ENCODE assay signal across 28 cellular contexts in the genomic region with DNA sequence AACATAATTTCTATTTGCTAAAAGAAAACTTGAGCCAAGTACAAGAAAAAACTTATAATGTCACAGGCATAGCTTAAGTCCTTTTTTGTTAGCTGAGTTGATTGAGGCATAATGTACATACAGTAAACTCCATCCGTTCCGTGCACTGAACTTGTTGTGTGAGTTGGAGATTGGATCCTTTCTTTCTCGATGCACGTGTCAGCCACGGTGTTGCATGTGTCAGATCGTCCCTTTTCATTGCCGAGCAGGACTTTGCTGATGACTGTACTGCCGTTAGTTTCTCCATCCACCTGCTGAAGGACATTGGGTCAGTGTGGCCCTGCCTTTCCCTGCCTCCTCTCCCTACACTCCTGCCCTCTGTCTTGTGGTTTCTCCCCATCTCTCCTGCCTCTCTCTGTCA. TPM values are rescaled to one million over a fixed set of nuclear protein-coding genes. Genes with fewer than 3 reads are reported as not detected.
DNase-seq lines count a peak whose midpoint lies in the region; ATAC-seq and TF ChIP-seq lines count a peak whose summit lies in the region.
"Had no signal": no experiment of that assay in that cellular context is flagged by ENCODE, and none has a peak within 500 bp of the region (broad histone marks: within the 10 kb centered on the region; RNA-seq: fewer than 3 reads in every experiment).

No MANE protein-coding gene starts in this region.

- H3K4me3 ChIP-seq in breast epithelium (no peak overlapping the region), RWPE2 (ENCODE audit: severe bottlenecking) (no peak overlapping the region), GM23248 (no peak overlapping the region)
- H3K4me3 ChIP-seq: MG63 had no signal

- no peaks in the 10 kb centered on the region for H3K9me3 Mint-ChIP-seq in MCF 10A (ENCODE audit: unreplicated experiment)
- no peaks in the 10 kb centered on the region for H3K9me3 Mint-ChIP-seq in dendritic cell treated with granulocyte-macrophage colony-stimulating factor and Interleukin-4, amounts not matched to agents 40 ng/mL and 50 ng/mL, for 4 days
- H3K9me3 Mint-ChIP-seq in natural killer cell, result no peaks in the 10 kb centered on the region
- H3K9me3 Mint-ChIP-seq: CD8-positive, alpha-beta T cell had no signal

- H3K4me2 ChIP-seq in GM23248 (ENCODE audit: unreplicated experiment), result no peak overlapping the region

- H3K27me3 ChIP-seq in breast epithelium (peaks cover 0 to 3% of the 10 kb centered on the region in 2 donors), RWPE2 (ENCODE audit: insufficient read depth, poor library complexity, severe bottlenecking) (no peaks in the 10 kb centered on the region), GM23248 (replicated peaks; ENCODE audit: insufficient read depth) (peaks cover 10% of the 10 kb centered on the region; the same call in 1 of the 2 replicates)

- no peaks in the 10 kb centered on the region for H3K27me3 Mint-ChIP-seq in MCF 10A (ENCODE audit: insufficient read depth, unreplicated experiment)
- H3K27me3 Mint-ChIP-seq in dendritic cell treated with granulocyte-macrophage colony-stimulating factor and Interleukin-4, amounts not matched to agents 40 ng/mL and 50 ng/mL, for 4 days, result peaks cover 16% of the 10 kb centered on the region
- peaks cover 29 to 42% of the 10 kb centered on the region in 2 donors for H3K27me3 Mint-ChIP-seq in natural killer cell (ENCODE audit: low read depth in 2 of 2)

- H3K9me3 ChIP-seq in breast epithelium, result no peaks in the 10 kb centered on the region
- no peaks in the 10 kb centered on the region for H3K9me3 ChIP-seq in RWPE2 (ENCODE audit: severe bottlenecking)
- no peaks in the 10 kb centered on the region for H3K9me3 ChIP-seq in GM23248 (ENCODE audit: low read depth)
- H3K9me3 ChIP-seq: MG63 had no signal

- peak overlapping the region; percentile 4 for H3K27ac Mint-ChIP-seq in MCF 10A (ENCODE audit: low read depth, unreplicated experiment)
- peak overlapping the region; percentile 2 for H3K27ac Mint-ChIP-seq in dendritic cell treated with granulocyte-macrophage colony-stimulating factor and Interleukin-4, amounts not matched to agents 40 ng/mL and 50 ng/mL, for 4 days
- H3K27ac Mint-ChIP-seq in natural killer cell, result no peak overlapping the region
- H3K27ac Mint-ChIP-seq: CD8-positive, alpha-beta T cell had no signal

- ATAC-seq in RWPE2 (ENCODE audit: low read depth), result no peak
- ATAC-seq in natural killer cell, result no peak
- ATAC-seq: CD8-positive, alpha-beta T cell; PC-3 had no signal

- no peaks in the 10 kb centered on the region for H4K20me1 ChIP-seq in GM23248 (ENCODE audit: insufficient read depth)

- no peak overlapping the region for H2AFZ ChIP-seq in GM23248

- POLR2A ChIA-PET in MCF 10A (lab: Yijun Ruan, JAX), result interaction anchor here (1.0 to 2.2 kb wide), 3 partner anchors 49 to 100 kb away, joined by 3 to 8 read pairs (median 4); no protein-coding TSS in a partner anchor

- CTCF ChIA-PET in MCF 10A (lab: Yijun Ruan, JAX), result interaction anchor here (0.6 kb wide), 1 partner anchor 164 kb away, joined by 5 read pairs; no protein-coding TSS in a partner anchor

- H3K36me3 ChIP-seq in breast epithelium (no peaks in the 10 kb centered on the region), RWPE2 (ENCODE audit: low read depth) (no peaks in the 10 kb centered on the region), GM23248 (ENCODE audit: low read depth) (no peaks in the 10 kb centered on the region)
- H3K36me3 ChIP-seq: MG63 had no signal

- no TSS peak for BruUV-seq in MCF 10A (replicated peaks; lab: Mats Ljungman, UMichigan)

- no peak for DNase-seq in MCF 10A (ENCODE audit: unreplicated experiment)
- DNase-seq in breast epithelium (ENCODE audit: low spot score in 2 of 2), result no peak
- DNase-seq in RWPE2 (ENCODE audit: low spot score), result no peak
- DNase-seq in GM23248, result no peak
- DNase-seq in T1000 (lab: John Stamatoyannopoulos, UW), result no peak
- no peak for DNase-seq in natural killer cell
- DNase-seq: C1 segment of cervical spinal cord; Caco-2; CD8-positive, alpha-beta T cell; DMS79 treated with DMSO at 0.1 percent for 48 hours; GF-D8; H7; KBM-7; MG63; NCI-H1105 treated with DMSO at 0.1 percent for 48 hours; NCI-H146; NCI-H1930; NCI-H446; NCI-H524 treated with DMSO at 0.1 percent for 48 hours; NCI-H774; NK-92 treated with Interleukin-12 subunit alpha and Interleukin-12 subunit beta, amount 100 ng/mL, for 24 hours; PC-3; SHP77 had no signal

- H3F3A ChIP-seq in GM23248 (ENCODE audit: insufficient read depth), result peaks cover 34% of the 10 kb centered on the region

- H3K79me2 ChIP-seq in GM23248 (ENCODE audit: insufficient read depth), result no peaks in the 10 kb centered on the region

- 92 to 97% methylated on average over 8 of the region's 8 CpGs for WGBS in GM23248 (ENCODE audit: low coverage in 1 of 2, low lambda C conversion rate in 2 of 2, missing lambda C conversion rate in 2 of 2), 2 experiments

- TF ChIP-seq POLR2A in breast epithelium (IDR thresholded peaks at IDR 0.05), result no peak

- no peaks in the 10 kb centered on the region for H3K9me2 ChIP-seq in GM23248 (ENCODE audit: insufficient read depth)

- intact Hi-C loops in MCF 10A (cut with micrococcal nuclease) (no loop called here), breast epithelium (cut with DNase I; ENCODE audit: low total_unique reads) (no loop called here), natural killer cell (cut with micrococcal nuclease) (no loop called here)
- intact Hi-C loops in dendritic cell treated with granulocyte-macrophage colony-stimulating factor and Interleukin-4, amounts not matched to agents 40 ng/mL and 50 ng/mL, for 4 days (cut with micrococcal nuclease), result no loop called here

- H3K4me3 Mint-ChIP-seq in MCF 10A (ENCODE audit: unreplicated experiment) (no peak overlapping the region), natural killer cell (no peak overlapping the region)
- no peak overlapping the region for H3K4me3 Mint-ChIP-seq in dendritic cell treated with granulocyte-macrophage colony-stimulating factor and Interleukin-4, amounts not matched to agents 40 ng/mL and 50 ng/mL, for 4 days
- H3K4me3 Mint-ChIP-seq: CD8-positive, alpha-beta T cell had no signal

- H3K27ac ChIP-seq in breast epithelium, result no peak overlapping the region
- peak overlapping the region; percentile 85 for H3K27ac ChIP-seq in RWPE2 (ENCODE audit: poor library complexity, severe bottlenecking)
- no peak overlapping the region for H3K27ac ChIP-seq in GM23248

- in situ Hi-C loops in GM23248 (cut with MboI), result no loop called here

- H3K4me1 ChIP-seq in breast epithelium (no peaks in the 10 kb centered on the region), RWPE2 (ENCODE audit: insufficient read depth, poor library complexity, severe bottlenecking) (peaks cover 27% of the 10 kb centered on the region), GM23248 (ENCODE audit: insufficient read depth) (peaks cover 36% of the 10 kb centered on the region)

- no peak for TF ChIP-seq CTCF in MCF 10A (IDR thresholded peaks at IDR 0.05; ENCODE audit: unreplicated experiment)
- TF ChIP-seq CTCF in breast epithelium (IDR thresholded peaks at IDR 0.05), result no peak
- TF ChIP-seq CTCF in RWPE2 (IDR thresholded peaks at IDR 0.05; ENCODE audit: poor library complexity, severe bottlenecking), result no peak
- no peak for TF ChIP-seq CTCF in natural killer cell (IDR thresholded peaks at IDR 0.05)

- no peak overlapping the region for H3K9ac ChIP-seq in GM23248

- no peaks in the 10 kb centered on the region for H3K36me3 Mint-ChIP-seq in MCF 10A (ENCODE audit: insufficient read depth, unreplicated experiment)
- no peaks in the 10 kb centered on the region for H3K36me3 Mint-ChIP-seq in dendritic cell treated with granulocyte-macrophage colony-stimulating factor and Interleukin-4, amounts not matched to agents 40 ng/mL and 50 ng/mL, for 4 days (ENCODE audit: low read depth)
- H3K36me3 Mint-ChIP-seq in natural killer cell, result no peaks in the 10 kb centered on the region
- H3K36me3 Mint-ChIP-seq: CD8-positive, alpha-beta T cell had no signal

- H3K4me1 Mint-ChIP-seq in MCF 10A (ENCODE audit: insufficient read depth, unreplicated experiment) (peaks cover 50% of the 10 kb centered on the region), natural killer cell (no peaks in the 10 kb centered on the region)
- peaks cover 37% of the 10 kb centered on the region for H3K4me1 Mint-ChIP-seq in dendritic cell treated with granulocyte-macrophage colony-stimulating factor and Interleukin-4, amounts not matched to agents 40 ng/mL and 50 ng/mL, for 4 days (ENCODE audit: low read depth)

RNA-seq across cellular contexts. Expression of a gene that starts 34.4 kb away (rescaled TPM):
- total RNA-seq in MCF 10A (2022), result 1.3 TPM in 1 of 2 replicates, not detected in the other
- total RNA-seq in breast epithelium, result not detected
- total RNA-seq in GM23248 (2014; rRNA removed; shearing (Covaris generic)), result not detected in 2 replicates
- not detected in 2 replicates for polyA plus RNA-seq in GM23248 (2016; fragmentation: Nextera tagmentation; extraction: Ambion mirVana)
- total RNA-seq in natural killer cell, result not detected
- total RNA-seq: CD8-positive, alpha-beta T cell; LHCN-M2; PC-3; RPMI7951; SK-MEL-5 had no signal

RNA-seq across cellular contexts. Expression of a gene that starts 47.1 kb away (rescaled TPM):
- not detected in 2 replicates for total RNA-seq in MCF 10A (2022)
- total RNA-seq in breast epithelium, result not detected
- total RNA-seq in GM23248 (2014; rRNA removed; shearing (Covaris generic)), result not detected in 2 replicates
- polyA plus RNA-seq in GM23248 (2016; fragmentation: Nextera tagmentation; extraction: Ambion mirVana), result not detected in 2 replicates
- not detected for total RNA-seq in natural killer cell
- total RNA-seq: Caco-2; CD8-positive, alpha-beta T cell; H7; HT-29; LHCN-M2; RPMI7951; SK-MEL-5 had no signal

RNA-seq across cellular contexts. Expression of a gene that starts 58.0 kb away (rescaled TPM):
- not detected in 2 replicates for total RNA-seq in MCF 10A (2022)
- total RNA-seq in breast epithelium, result not detected
- not detected in 2 replicates for total RNA-seq in GM23248 (2014; rRNA removed; shearing (Covaris generic))
- not detected in 2 replicates for polyA plus RNA-seq in GM23248 (2016; fragmentation: Nextera tagmentation; extraction: Ambion mirVana)
- total RNA-seq in natural killer cell, result not detected
- total RNA-seq: Caco-2; CD8-positive, alpha-beta T cell; H7; HT-29; PC-3; RPMI7951; SK-MEL-5 had no signal

Comparison
In these comparisons a context has a peak if more than half of its experiments do, and no peak if none do; other contexts are left out.
1. H3K27ac Mint-ChIP-seq: peak in MCF 10A (single experiment) and dendritic cell treated with granulocyte-macrophage colony-stimulating factor and Interleukin-4, amounts not matched to agents 40 ng/mL and 50 ng/mL, for 4 days (single experiment); none in natural killer cell (0 of 2).